In the genomic region with DNA sequence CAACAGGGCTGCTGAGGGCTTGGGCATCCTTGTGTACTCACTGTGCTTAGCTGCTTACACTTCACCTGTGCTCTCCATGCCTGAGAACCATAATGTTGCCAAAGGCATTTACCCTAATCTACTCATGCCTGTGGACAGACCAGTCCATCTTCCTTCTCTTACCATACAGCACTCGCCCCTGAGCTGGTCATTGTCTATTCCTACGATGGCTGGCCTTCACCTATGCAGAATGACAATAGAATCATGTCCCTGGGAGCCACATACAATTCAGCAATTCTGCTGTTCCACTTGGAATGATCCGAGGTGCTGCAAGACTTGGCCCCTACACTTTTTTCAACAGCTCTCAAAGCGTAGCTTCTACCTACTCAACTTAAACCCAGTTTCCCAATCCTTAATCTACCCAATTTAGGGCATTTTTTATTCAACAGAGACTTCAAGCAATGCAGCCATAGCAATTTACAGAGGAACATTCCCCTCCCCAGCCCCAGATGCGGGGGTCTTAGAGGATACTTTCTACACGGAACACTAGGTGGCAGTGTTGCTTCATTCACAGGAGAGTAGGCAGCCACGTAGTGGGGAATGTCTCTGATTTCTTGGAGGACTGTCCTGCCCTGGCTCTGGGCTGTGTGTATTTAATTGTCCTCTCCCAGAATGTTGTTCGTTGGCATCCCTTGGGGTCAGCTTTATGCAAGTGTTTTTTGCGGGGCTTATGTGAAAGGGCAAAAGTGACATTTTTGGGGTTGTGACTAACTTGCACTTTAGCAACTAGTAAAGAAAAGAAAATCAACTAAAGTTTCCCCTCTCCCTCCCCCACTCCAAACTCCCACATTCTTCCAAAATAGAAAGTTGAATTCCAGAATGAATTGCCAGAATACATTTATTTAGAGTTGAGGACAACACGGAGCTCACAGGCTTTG, we compare ENCODE assay signal across 9 cellular contexts.
DNase-seq lines count a peak whose midpoint lies in the region; ATAC-seq, FAIRE-seq and TF ChIP-seq lines count a peak whose summit lies in the region.
"Had no signal": no experiment of that assay in that cellular context is flagged by ENCODE, and none has a peak within 500 bp of the region (broad histone marks: within the 10 kb centered on the region; RNA-seq: fewer than 3 reads in every experiment).

No MANE protein-coding gene starts in this region.

- POLR2A ChIA-PET in HEK293T (lab: Yijun Ruan, JAX) = no interaction called here

- DNase-seq in ELR (ENCODE audit: low read depth) (peak; percentile 70), HEK293T (ENCODE audit: extremely low spot score) (peak; percentile 73), NCI-H1105 treated with DMSO at 0.1 percent for 48 hours (lab: John Stamatoyannopoulos, UW) (peak; percentile 45), fibroblast of the aortic adventitia (ENCODE audit: low read depth) (peak; percentile 86), nucleus accumbens (lab: John Stamatoyannopoulos, UW) (peak in 38 of 56 donors; percentile 1 to 65 (median 16))
- DNase-seq: natural killer cell had no signal

- FAIRE-seq in TTC549 (lab: Jason Lieb, UNC) = peak; percentile 74

- no peak overlapping the region for H3K4me3 ChIP-seq in fibroblast of the aortic adventitia (ENCODE audit: low read depth, low read length)

- CTCF ChIA-PET in HEK293T (lab: Yijun Ruan, JAX) = interaction anchor here (0.5 to 1.4 kb wide), 5 partner anchors 24 to 321 kb away, joined by 3 to 5 read pairs (median 4); no protein-coding TSS in a partner anchor

- TF ChIP-seq CTCF in 22Rv1 (IDR thresholded peaks at IDR 0.05) (peak; percentile 97), fibroblast of the aortic adventitia (IDR thresholded peaks at IDR 0.05; ENCODE audit: insufficient read depth, low read length) (peak; percentile 93)

- H3K27ac ChIP-seq in 22Rv1 = no peak overlapping the region

- ATAC-seq in HG02610 (IDR thresholded peaks at IDR 0.05; ENCODE audit: unreplicated experiment) = no peak

TF ChIP-seq in HEK293T, 16 proteins besides CTCF, POLR2A, EP300 and RAD21:
- TF ChIP-seq L3MBTL2 (conservative IDR thresholded peaks at IDR 0.05) = no peak
- TF ChIP-seq ZNF384 (IDR thresholded peaks at IDR 0.05) = no peak
- TF ChIP-seq LEF1 (IDR thresholded peaks at IDR 0.05; ENCODE audit: borderline replicate concordance) = no peak
- TF ChIP-seq ELF4 (IDR thresholded peaks at IDR 0.05) = no peak
- TF ChIP-seq SUZ12 (IDR thresholded peaks at IDR 0.05) = no peak
- no peak for TF ChIP-seq HDGF (IDR thresholded peaks at IDR 0.05; ENCODE audit: borderline replicate concordance)

Comparison
In these comparisons a context has a peak if more than half of its experiments do, and no peak if none do; other contexts are left out.
1. DNase-seq: peak in every context shown above with its lines; median percentile 86 in fibroblast of the aortic adventitia; 73 in HEK293T; 70 in ELR; 45 in NCI-H1105 treated with DMSO at 0.1 percent for 48 hours; 16 in nucleus accumbens.